ENCODE assay signal across 22 cellular contexts in the genomic region with DNA sequence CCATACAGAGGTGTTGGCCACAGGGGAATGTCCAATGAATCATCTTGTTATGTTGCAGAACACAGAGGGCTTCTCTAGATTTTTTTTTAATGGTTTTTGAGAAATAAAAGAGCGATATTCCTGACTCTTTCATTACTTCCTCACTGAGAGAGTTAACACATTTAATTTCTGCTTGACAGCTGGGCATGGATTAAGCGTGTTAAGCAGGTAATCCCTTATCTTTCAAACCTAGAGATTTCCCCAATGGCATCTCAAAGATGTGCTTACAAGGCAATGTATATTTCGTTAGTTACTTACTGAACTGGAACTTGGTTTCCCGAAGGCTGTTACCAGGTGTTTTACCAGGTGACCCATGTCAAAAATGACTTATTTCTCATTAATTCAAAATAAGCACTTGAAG. TPM values are rescaled to one million over a fixed set of nuclear protein-coding genes. Genes with fewer than 3 reads are reported as not detected.
"Had no signal": no experiment of that assay in that cellular context is flagged by ENCODE, and none has a peak within 500 bp of the region (broad histone marks: within the 10 kb centered on the region; RNA-seq: fewer than 3 reads in every experiment).

No MANE protein-coding gene starts in this region.

- H3K4me3 ChIP-seq: MG63, SJSA1, SK-N-MC had no signal

- H3K4me1 ChIP-seq: SJSA1 had no signal

- ATAC-seq: HepG2 had no signal

- H3K27ac ChIP-seq: SJSA1, SK-N-MC had no signal

- H3K27me3 ChIP-seq: SJSA1 had no signal

- H3K36me3 ChIP-seq: MG63, SJSA1 had no signal

- H3K9me3 ChIP-seq: MG63, SJSA1 had no signal

- FAIRE-seq: HepG2, RCC 7860 had no signal

- DNase-seq: IMR-90, Karpas-422, KG1, MG63, NCI-H1092, NCI-H1105 treated with DMSO at 0.1 percent for 48 hours, NCI-H1417 treated with DMSO at 0.1 percent for 48 hours, NCI-H146, NCI-H1694 treated with DMSO at 0.1 percent for 48 hours, NCI-H1930, NCI-H2081, NCI-H2107, NCI-H2227 treated with DMSO at 0.1 percent for 48 hours, NCI-H526, Right ventricle myocardium superior, RPMI8226, SIG-M5 had no signal

RNA-seq across cellular contexts. Expression of gene ADCY2, which starts 21.8 kb away (rescaled TPM):
- total RNA-seq: HepG2, IMR-90, NCI-H460 had no signal
- polyA plus RNA-seq: HepG2, IMR-90 had no signal
